8 cellular contexts compared by ENCODE assay signal in genomic region chr4:2006956-2007653, GRCh38. TPM values are rescaled to one million over a fixed set of nuclear protein-coding genes. Genes with fewer than 3 reads are reported as not detected.
A peak's percentile ranks its signal among the peaks of the same experiment; 100 is the strongest.
DNase-seq lines count a peak whose midpoint lies in the region; ATAC-seq and TF ChIP-seq lines count a peak whose summit lies in the region.

No MANE protein-coding gene starts in this region.

- peak overlapping the region; percentile 99 for H3K4me2 ChIP-seq in mammary epithelial cell (ENCODE audit: insufficient read depth, low read depth, low read length)

- DNase-seq in AG10803 (ENCODE audit: low read depth) (no peak), mammary epithelial cell (no peak), DMS 273 treated with DMSO at 0.1 percent for 48 hours (lab: John Stamatoyannopoulos, UW) (no peak)
- no peak for DNase-seq in Jurkat, Clone E6-1 (ENCODE audit: low read depth, low spot score)

- CTCF ChIA-PET in mammary epithelial cell (lab: Charles Lee; ENCODE audit: low non-redundant PET) = no interaction called here

- ATAC-seq in GM18505 (IDR thresholded peaks at IDR 0.05; ENCODE audit: unreplicated experiment) (no peak), GM21447 (IDR thresholded peaks at IDR 0.05; ENCODE audit: unreplicated experiment) (no peak), GM21737 (IDR thresholded peaks at IDR 0.05; ENCODE audit: unreplicated experiment) (no peak)

- intact Hi-C loops in mammary epithelial cell (cut with micrococcal nuclease) = loop anchor here (5.0 kb wide), 1 partner anchor 95 kb away; no protein-coding TSS in a partner anchor

- TF ChIP-seq POLR2A in GM18505 (IDR thresholded peaks at IDR 0.05; ENCODE audit: borderline replicate concordance, extremely low read depth, insufficient read depth, insufficient read length) = no peak

- H3K4me3 ChIP-seq in AG10803 (ENCODE audit: low read length) (peak overlapping the region; percentile 99), mammary epithelial cell (replicated peaks in 1 of 3; ENCODE audit: insufficient read depth in 1 of 3, low read depth in 2 of 3, low read length in 3 of 3) (peak overlapping the region; percentile 95 to 99 (median 99)), muscle layer of duodenum (ENCODE audit: low read depth in 1 of 2, low read length in 2 of 2) (peak overlapping the region; percentile 72 to 94)
- H3K4me3 ChIP-seq in Jurkat, Clone E6-1 (ENCODE audit: low read length) = peak overlapping the region; percentile 95

- peak overlapping the region; percentile 63 for H3K9ac ChIP-seq in mammary epithelial cell (ENCODE audit: insufficient read depth, low read length)

- dilution Hi-C loops in mammary epithelial cell (cut with HindIII; ENCODE audit: low sequenced_read_pairs) = no loop called here

- 83% methylated on average over 15 of the region's 15 CpGs for WGBS in mammary epithelial cell (ENCODE audit: low coverage, missing lambda C conversion rate)

- TF ChIP-seq CTCF in AG10803 (conservative IDR thresholded peaks at IDR 0.05; ENCODE audit: low read length) (no peak), mammary epithelial cell (conservative IDR thresholded peaks at IDR 0.05 in 1 of 2, IDR thresholded peaks at IDR 0.05 in 1 of 2; ENCODE audit: extremely low read depth in 1 of 2, insufficient read depth in 1 of 2, low read depth in 1 of 2, low read length in 2 of 2) (no peak)

- no peaks in the 10 kb centered on the region for H3K27me3 ChIP-seq in mammary epithelial cell (ENCODE audit: insufficient read depth, low read length)
- H3K27me3 ChIP-seq in muscle layer of duodenum (ENCODE audit: low read depth, low read length) = no peaks in the 10 kb centered on the region

- H2AFZ ChIP-seq in mammary epithelial cell (ENCODE audit: low read depth, low read length) = no peak overlapping the region

- in situ Hi-C loops in mammary epithelial cell (cut with MboI; ENCODE audit: low sequenced_read_pairs in 2 of 2) = no loop called here

- H3K79me2 ChIP-seq in mammary epithelial cell (ENCODE audit: insufficient read depth, low read length) = peaks cover 62% of the 10 kb centered on the region

- H3K36me3 ChIP-seq in mammary epithelial cell (ENCODE audit: insufficient read depth, low read length) (peaks cover 2% of the 10 kb centered on the region), muscle layer of duodenum (ENCODE audit: control insufficient read depth in 1 of 2, insufficient read depth in 2 of 2, low read length in 2 of 2) (peaks cover 0 to 5% of the 10 kb centered on the region in 2 donors)

- H3K27ac ChIP-seq in mammary epithelial cell (ENCODE audit: insufficient read depth, low read depth, low read length) (no peak overlapping the region), muscle layer of duodenum (ENCODE audit: low read length) (no peak overlapping the region)

- H3K9me3 ChIP-seq in mammary epithelial cell (replicated peaks; ENCODE audit: insufficient read depth, low read length) (no peaks in the 10 kb centered on the region), muscle layer of duodenum (ENCODE audit: control insufficient read depth in 1 of 2, low read length in 2 of 2) (no peaks in the 10 kb centered on the region)

- BruUV-seq in mammary epithelial cell (replicated peaks; lab: Mats Ljungman, UMichigan) = no TSS peak

- H3K4me1 ChIP-seq in mammary epithelial cell (ENCODE audit: insufficient read depth, low read length) = peaks cover 17% of the 10 kb centered on the region
- peaks cover 0 to 15% of the 10 kb centered on the region in 2 donors for H3K4me1 ChIP-seq in muscle layer of duodenum (ENCODE audit: control insufficient read depth in 1 of 2, insufficient read depth in 2 of 2, low read length in 2 of 2)

- no peaks in the 10 kb centered on the region for H4K20me1 ChIP-seq in mammary epithelial cell (ENCODE audit: insufficient read depth, low read length)

RNA-seq across cellular contexts. Expression of gene NELFA, which starts 1.7 kb away (rescaled TPM):
- polyA plus RNA-seq in Jurkat, Clone E6-1 (2012; ENCODE audit: insufficient read depth, insufficient read length) = 44.9 TPM
- 10 to 100 TPM; 19.7 to 26.1 TPM for total RNA-seq in mammary epithelial cell
- polyA plus RNA-seq in mammary epithelial cell = 15.7 TPM
- 8.3 TPM for polyA minus RNA-seq in mammary epithelial cell

RNA-seq across cellular contexts. Expression of gene NAT8L, which starts 52.0 kb away (rescaled TPM):
- polyA plus RNA-seq in Jurkat, Clone E6-1 (2012; ENCODE audit: insufficient read depth, insufficient read length) = 8.2 TPM
- total RNA-seq in mammary epithelial cell = under 1 TPM in 1 of 2 donors, not detected in 1; 0.14 TPM
- 0.02 TPM for polyA plus RNA-seq in mammary epithelial cell
- not detected for polyA minus RNA-seq in mammary epithelial cell
